ENCODE assay signal across 11 cellular contexts in the genomic region with DNA sequence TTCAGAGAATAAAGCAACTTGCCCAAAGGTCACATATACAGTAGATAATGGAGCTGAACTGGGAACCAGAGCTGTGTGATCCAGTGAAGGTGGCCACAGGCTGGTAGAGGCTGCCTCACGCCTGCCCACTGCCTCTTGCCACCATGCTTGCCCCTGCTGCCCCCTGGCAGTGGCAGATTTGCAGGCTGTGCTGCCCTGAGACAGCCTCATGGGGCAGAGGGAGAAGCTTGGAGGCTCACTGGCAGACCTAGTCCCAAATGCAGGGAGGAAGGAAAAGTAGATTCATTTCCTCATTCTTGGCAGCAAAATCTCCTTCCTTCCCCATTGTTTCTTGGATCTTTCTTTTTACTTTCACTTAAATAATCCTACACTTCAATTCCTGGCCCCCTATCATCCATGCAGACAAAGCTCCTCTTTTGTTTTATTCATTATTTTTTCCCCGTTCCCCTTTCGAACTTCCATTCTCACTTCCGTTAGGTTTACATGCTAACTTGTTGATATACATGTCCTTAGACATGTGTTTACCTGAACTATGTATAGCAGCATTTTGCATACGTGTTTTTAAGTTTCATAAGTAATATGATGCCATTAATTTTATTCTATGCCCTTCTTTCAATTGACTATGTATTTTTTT.
A peak's percentile ranks its signal among the peaks of the same experiment; 100 is the strongest.
DNase-seq lines count a peak whose midpoint lies in the region; ATAC-seq and TF ChIP-seq lines count a peak whose summit lies in the region.
"Had no signal": no experiment of that assay in that cellular context is flagged by ENCODE, and none has a peak within 500 bp of the region (broad histone marks: within the 10 kb centered on the region; RNA-seq: fewer than 3 reads in every experiment).

No MANE protein-coding gene starts in this region.

- no peak overlapping the region for H3K4me3 Mint-ChIP-seq in activated T-helper 2 cell treated with anti-CD3 and anti-CD28 coated beads, Interferon-gamma antibody, Interleukin-2, Interleukin-4, amounts not matched to agents 10 μg/mL and 5 μg/mL and 100 μg/mL, durations not matched to agents 14 hours and 24 hours and 36 hours (ENCODE audit: low read depth)
- no peak overlapping the region for H3K4me3 Mint-ChIP-seq in activated T-helper 17 cell treated with anti-CD3 and anti-CD28 coated beads, Interleukin-2, amount 50 U/mL, for 72 hours
- H3K4me3 Mint-ChIP-seq: activated naive CD8-positive, alpha-beta T cell treated with anti-CD3 and anti-CD28 coated beads, Interleukin-2, amount 10 ng/mL, durations not matched to agents 7 days and 5 days had no signal

- H3K4me3 ChIP-seq in left ventricle myocardium inferior (no peak overlapping the region), left lung (no peak overlapping the region), upper lobe of right lung (no peak overlapping the region)

- no peaks in the 10 kb centered on the region for H3K36me3 Mint-ChIP-seq in activated T-helper 2 cell treated with anti-CD3 and anti-CD28 coated beads, Interferon-gamma antibody, Interleukin-2, Interleukin-4, amounts not matched to agents 10 μg/mL and 5 μg/mL and 100 μg/mL, durations not matched to agents 14 hours and 24 hours and 36 hours (ENCODE audit: low read depth)
- no peaks in the 10 kb centered on the region for H3K36me3 Mint-ChIP-seq in activated T-helper 17 cell treated with anti-CD3 and anti-CD28 coated beads, Interleukin-2, amount 50 U/mL, for 72 hours (ENCODE audit: low read depth)

- H3K27ac ChIP-seq in left ventricle myocardium inferior (replicated peaks) = no peak overlapping the region
- peak overlapping the region; percentile 21 to 85 for H3K27ac ChIP-seq in left lung
- H3K27ac ChIP-seq in upper lobe of right lung = peak overlapping the region; percentile 44

- intact Hi-C loops in Right ventricle myocardium superior (cut with DNase I) (no loop called here), left ventricle myocardium inferior (cut with micrococcal nuclease) (no loop called here), left lung (cut with DNase I) (no loop called here), upper lobe of right lung (cut with DNase I) (no loop called here)
- intact Hi-C loops in activated T-helper 2 cell treated with anti-CD3 and anti-CD28 coated beads, Interferon-gamma antibody, Interleukin-2, Interleukin-4, amounts not matched to agents 10 μg/mL and 5 μg/mL and 100 μg/mL, durations not matched to agents 14 hours and 24 hours and 36 hours (cut with micrococcal nuclease) = no loop called here

- peaks cover 26% of the 10 kb centered on the region for H3K4me1 Mint-ChIP-seq in activated T-helper 2 cell treated with anti-CD3 and anti-CD28 coated beads, Interferon-gamma antibody, Interleukin-2, Interleukin-4, amounts not matched to agents 10 μg/mL and 5 μg/mL and 100 μg/mL, durations not matched to agents 14 hours and 24 hours and 36 hours (ENCODE audit: low read depth)
- peaks cover under 1% of the 10 kb centered on the region for H3K4me1 Mint-ChIP-seq in activated T-helper 17 cell treated with anti-CD3 and anti-CD28 coated beads, Interleukin-2, amount 50 U/mL, for 72 hours

- H3K27me3 ChIP-seq in left ventricle myocardium inferior (ENCODE audit: low read depth) = no peaks in the 10 kb centered on the region
- no peaks in the 10 kb centered on the region for H3K27me3 ChIP-seq in left lung
- H3K27me3 ChIP-seq in upper lobe of right lung = no peaks in the 10 kb centered on the region

- H3K9me3 ChIP-seq in left ventricle myocardium inferior (replicated peaks) = no peaks in the 10 kb centered on the region
- H3K9me3 ChIP-seq in left lung = no peaks in the 10 kb centered on the region
- H3K9me3 ChIP-seq in upper lobe of right lung = no peaks in the 10 kb centered on the region

- H3K27ac Mint-ChIP-seq in activated T-helper 2 cell treated with anti-CD3 and anti-CD28 coated beads, Interferon-gamma antibody, Interleukin-2, Interleukin-4, amounts not matched to agents 10 μg/mL and 5 μg/mL and 100 μg/mL, durations not matched to agents 14 hours and 24 hours and 36 hours = no peak overlapping the region
- H3K27ac Mint-ChIP-seq in activated T-helper 17 cell treated with anti-CD3 and anti-CD28 coated beads, Interleukin-2, amount 50 U/mL, for 72 hours = no peak overlapping the region
- H3K27ac Mint-ChIP-seq: activated naive CD8-positive, alpha-beta T cell treated with anti-CD3 and anti-CD28 coated beads, Interleukin-2, amount 10 ng/mL, durations not matched to agents 7 days and 5 days had no signal

- DNase-seq in Right ventricle myocardium superior (no peak), left ventricle myocardium inferior (no peak), SK-MEL-5 (ENCODE audit: low read depth, low spot score) (peak; percentile 64), left lung (no peak), upper lobe of right lung (peak; percentile 70)
- no peak for DNase-seq in activated T-helper 2 cell treated with anti-CD3 and anti-CD28 coated beads, Interferon-gamma antibody, Interleukin-2, Interleukin-4, amounts not matched to agents 10 μg/mL and 5 μg/mL and 100 μg/mL, durations not matched to agents 14 hours and 24 hours and 36 hours (ENCODE audit: low spot score)
- DNase-seq: activated CD4-positive, alpha-beta T cell treated with anti-CD3 and anti-CD28 coated beads, Interleukin-2, amount 50 U/mL, for 48 hours; activated naive CD8-positive, alpha-beta T cell treated with anti-CD3 and anti-CD28 coated beads, Interleukin-2, amount 10 ng/mL, durations not matched to agents 7 days and 5 days; NCI-H2171 treated with DMSO at 0.1 percent for 48 hours had no signal

- H3K27me3 Mint-ChIP-seq in activated T-helper 2 cell treated with anti-CD3 and anti-CD28 coated beads, Interferon-gamma antibody, Interleukin-2, Interleukin-4, amounts not matched to agents 10 μg/mL and 5 μg/mL and 100 μg/mL, durations not matched to agents 14 hours and 24 hours and 36 hours (ENCODE audit: low read depth) = peaks cover 11% of the 10 kb centered on the region
- peaks cover 6% of the 10 kb centered on the region for H3K27me3 Mint-ChIP-seq in activated T-helper 17 cell treated with anti-CD3 and anti-CD28 coated beads, Interleukin-2, amount 50 U/mL, for 72 hours

- H3K9me3 Mint-ChIP-seq in activated T-helper 2 cell treated with anti-CD3 and anti-CD28 coated beads, Interferon-gamma antibody, Interleukin-2, Interleukin-4, amounts not matched to agents 10 μg/mL and 5 μg/mL and 100 μg/mL, durations not matched to agents 14 hours and 24 hours and 36 hours = no peaks in the 10 kb centered on the region
- no peaks in the 10 kb centered on the region for H3K9me3 Mint-ChIP-seq in activated T-helper 17 cell treated with anti-CD3 and anti-CD28 coated beads, Interleukin-2, amount 50 U/mL, for 72 hours
- H3K9me3 Mint-ChIP-seq: activated naive CD8-positive, alpha-beta T cell treated with anti-CD3 and anti-CD28 coated beads, Interleukin-2, amount 10 ng/mL, durations not matched to agents 7 days and 5 days had no signal

- TF ChIP-seq CTCF in left ventricle myocardium inferior (IDR thresholded peaks at IDR 0.05; ENCODE audit: borderline replicate concordance) (no peak), left lung (IDR thresholded peaks at IDR 0.05) (peak in 1 of 2 donors; percentile 19), upper lobe of right lung (IDR thresholded peaks at IDR 0.05) (peak; percentile 8)

- ATAC-seq in Right ventricle myocardium superior (ENCODE audit: poor library complexity) (peak; percentile 61), left lung (peak; percentile 20), upper lobe of right lung (peak; percentile 73), GM21529 (IDR thresholded peaks at IDR 0.05; ENCODE audit: unreplicated experiment) (no peak)
- no peak for ATAC-seq in activated T-helper 17 cell treated with anti-CD3 and anti-CD28 coated beads, Interleukin-2, amount 50 U/mL, for 72 hours (replicated peaks)

- in situ Hi-C loops in SK-MEL-5 (cut with HindIII; ENCODE audit: low pct_unique_long_range_greater_than_20kb, low sequenced_read_pairs) = no loop called here

- peaks cover 17% of the 10 kb centered on the region for H3K4me1 ChIP-seq in left ventricle myocardium inferior
- peaks cover 0 to 61% of the 10 kb centered on the region in 2 donors for H3K4me1 ChIP-seq in left lung
- peaks cover 39% of the 10 kb centered on the region for H3K4me1 ChIP-seq in upper lobe of right lung

- H3K36me3 ChIP-seq in left ventricle myocardium inferior (no peaks in the 10 kb centered on the region), left lung (no peaks in the 10 kb centered on the region), upper lobe of right lung (no peaks in the 10 kb centered on the region)

Comparison
In these comparisons a context has a peak if more than half of its experiments do, and no peak if none do; other contexts are left out.
1. ATAC-seq: peak in Right ventricle myocardium superior (single experiment), left lung (single experiment) and upper lobe of right lung (single experiment); none in activated T-helper 17 cell treated with anti-CD3 and anti-CD28 coated beads, Interleukin-2, amount 50 U/mL, for 72 hours (single experiment) and GM21529 (single experiment).
2. DNase-seq: peak in SK-MEL-5 (single experiment) and upper lobe of right lung (single experiment); none in Right ventricle myocardium superior (single experiment), left ventricle myocardium inferior (single experiment), left lung (0 of 2) and activated T-helper 2 cell treated with anti-CD3 and anti-CD28 coated beads, Interferon-gamma antibody, Interleukin-2, Interleukin-4, amounts not matched to agents 10 μg/mL and 5 μg/mL and 100 μg/mL, durations not matched to agents 14 hours and 24 hours and 36 hours (single experiment).